8 cellular contexts compared by ENCODE assay signal in genomic region chr19:7488736-7489353, GRCh38. TPM values are rescaled to one million over a fixed set of nuclear protein-coding genes. Genes with fewer than 3 reads are reported as not detected.
DNase-seq lines count a peak whose midpoint lies in the region; ATAC-seq and TF ChIP-seq lines count a peak whose summit lies in the region.

Gene PEX11G, minus strand, starts transcription at chr19:7489035. Its CDS starts 25 bp downstream, at chr19:7489010.

- H3K9me3 ChIP-seq in mononuclear cell (ENCODE audit: low read depth, low read length) = no peaks in the 10 kb centered on the region

- TF ChIP-seq CTCF in GM12875 (IDR thresholded peaks at IDR 0.05; ENCODE audit: borderline replicate concordance, insufficient read depth, low read depth, low read length) = no peak
- no peak for TF ChIP-seq CTCF in epithelial cell of esophagus (IDR thresholded peaks at IDR 0.05; ENCODE audit: insufficient read depth, low read depth, low read length, missing control alignments)

- peaks cover 50% of the 10 kb centered on the region for H3K4me1 ChIP-seq in mononuclear cell (ENCODE audit: insufficient read depth, low read length)

- ATAC-seq in HG03442 (IDR thresholded peaks at IDR 0.05; ENCODE audit: unreplicated experiment) = peak; percentile 54
- no peak for ATAC-seq in HG03159 (IDR thresholded peaks at IDR 0.05; ENCODE audit: unreplicated experiment)

- DNase-seq in NOMO-1 treated with DMSO at 0.1 percent for 48 hours (lab: John Stamatoyannopoulos, UW; ENCODE audit: unreplicated experiment) (peak; percentile 66), activated T-cell treated with anti-CD3 and anti-CD28 coated beads for 24 hours (ENCODE audit: low read depth) (peak; percentile 90), epithelial cell of esophagus (ENCODE audit: low read depth) (peak; percentile 76)
- DNase-seq in stimulated activated CD8-positive, alpha-beta memory T cell treated with anti-CD3 and anti-CD28 coated beads, Interleukin-2, amount 100 ng/mL, for 1 hour (ENCODE audit: low read depth in 2 of 2) = peak; percentile 83 to 85

- H3K27me3 ChIP-seq in mononuclear cell (ENCODE audit: insufficient read depth, low read length) = no peaks in the 10 kb centered on the region

- H3K4me3 ChIP-seq in GM12875 (ENCODE audit: low read depth, low read length) = peak within 1 kb of the TSS; percentile 65
- peak within 1 kb of the TSS; percentile 74 for H3K4me3 ChIP-seq in epithelial cell of esophagus (ENCODE audit: low read length)
- peak within 1 kb of the TSS; percentile 52 for H3K4me3 ChIP-seq in mononuclear cell (ENCODE audit: low read length)

RNA-seq across cellular contexts. Expression of gene PEX11G, which starts in this region (rescaled TPM):
- 0.21 TPM for total RNA-seq in mononuclear cell
